8 cellular contexts compared by ENCODE assay signal in the genomic region with DNA sequence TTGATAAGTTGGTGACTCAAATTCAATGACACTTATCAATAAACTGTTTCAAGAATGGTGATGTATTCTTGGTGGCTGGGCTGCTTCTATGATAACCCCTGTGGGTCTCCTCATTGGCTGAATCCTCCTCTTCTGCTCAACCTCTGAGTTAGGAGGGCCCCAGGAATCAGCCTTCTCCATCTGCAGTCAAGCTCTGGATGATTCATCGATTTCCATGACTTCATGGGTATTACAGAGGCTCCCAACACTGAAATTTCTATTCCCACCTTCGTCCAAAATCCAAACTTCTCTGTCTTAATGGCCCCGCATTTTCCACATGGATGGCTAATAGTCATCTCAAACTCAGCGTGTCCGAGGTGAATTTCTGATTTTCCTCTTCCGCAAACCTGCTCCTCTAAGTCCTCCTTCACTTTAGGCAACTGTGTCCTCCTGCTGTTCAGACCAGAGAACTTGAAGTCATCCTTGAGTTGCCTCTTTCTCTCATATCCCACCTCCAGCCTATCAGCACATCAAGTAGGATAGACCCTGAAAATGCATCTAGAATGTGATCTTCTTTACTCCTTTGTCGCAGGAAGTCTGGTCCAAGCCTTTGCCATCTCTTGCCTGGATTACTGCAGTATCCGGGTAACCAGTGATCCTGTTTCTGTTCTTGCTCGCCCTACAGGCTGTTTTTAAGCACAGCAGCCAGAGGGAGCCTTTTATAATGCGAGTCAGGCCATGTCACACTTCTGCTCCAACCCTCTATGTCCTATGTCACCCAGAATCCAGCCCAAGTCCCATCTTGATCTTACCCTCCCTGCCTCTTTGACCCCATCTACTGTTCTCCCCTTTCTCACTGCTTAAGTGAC. TPM values are rescaled to one million over a fixed set of nuclear protein-coding genes. Genes with fewer than 3 reads are reported as not detected.
DNase-seq lines count a peak whose midpoint lies in the region; ATAC-seq and TF ChIP-seq lines count a peak whose summit lies in the region.

No MANE protein-coding gene starts in this region.

- H3K36me3 ChIP-seq in heart right ventricle = no peaks in the 10 kb centered on the region
- H3K36me3 ChIP-seq in right atrium auricular region = no peaks in the 10 kb centered on the region
- H3K36me3 ChIP-seq in aorta (ENCODE audit: control insufficient read depth in 1 of 2, insufficient read depth in 2 of 2, low read length in 1 of 2) = no peaks in the 10 kb centered on the region

- WGBS in heart right ventricle, 2 donors = 76 to 80% methylated on average over 10 of the region's 10 CpGs
- WGBS in aorta, 2 donors = 74 to 75% methylated on average over 10 of the region's 10 CpGs

- ATAC-seq in heart right ventricle (no peak), HG03460 (IDR thresholded peaks at IDR 0.05; ENCODE audit: unreplicated experiment) (peak; percentile 84), aorta (ENCODE audit: low FRiP score) (no peak)

- H3K27ac ChIP-seq in heart right ventricle (peak overlapping the region in 1 of 10 donors; percentile 40), right atrium auricular region (no peak overlapping the region), aorta (ENCODE audit: low read depth in 1 of 2, low read length in 2 of 2) (no peak overlapping the region)

- H3K4me1 ChIP-seq in heart right ventricle (peaks cover 0 to 5% (median 0%) of the 10 kb centered on the region in 9 donors), right atrium auricular region (no peaks in the 10 kb centered on the region), aorta (ENCODE audit: control insufficient read depth in 1 of 2, insufficient read depth in 2 of 2, low read length in 2 of 2) (no peaks in the 10 kb centered on the region)

- DNase-seq in heart right ventricle (no peak), right atrium auricular region (ENCODE audit: low spot score) (no peak), UCSD-AML1 (lab: John Stamatoyannopoulos, UW; ENCODE audit: unreplicated experiment) (peak; percentile 18), kidney tubule cell (ENCODE audit: low spot score) (peak; percentile 45), aorta (no peak), occipital lobe (lab: John Stamatoyannopoulos, UW) (no peak), cerebellum (ENCODE audit: low spot score) (no peak)

- intact Hi-C loops in heart right ventricle (cut with DNase I) (no loop called here), aorta (cut with DNase I) (no loop called here)

- H3K27me3 ChIP-seq in heart right ventricle (peaks cover 0 to 4% (median 0%) of the 10 kb centered on the region in 7 donors), right atrium auricular region (no peaks in the 10 kb centered on the region), aorta (ENCODE audit: control insufficient read depth in 1 of 2, insufficient read depth in 2 of 2, low read length in 1 of 2) (peaks cover 0 to 2% of the 10 kb centered on the region in 2 donors)

- TF ChIP-seq CTCF in heart right ventricle (IDR thresholded peaks at IDR 0.05) (peak in 6 of 9 donors; percentile 18 to 61 (median 44)), right atrium auricular region (IDR thresholded peaks at IDR 0.05) (no peak)

- no peaks in the 10 kb centered on the region for H3K9me3 ChIP-seq in heart right ventricle
- H3K9me3 ChIP-seq in right atrium auricular region = no peaks in the 10 kb centered on the region
- H3K9me3 ChIP-seq in aorta (ENCODE audit: control insufficient read depth, low read length) = no peaks in the 10 kb centered on the region

- no peak overlapping the region for H3K4me3 ChIP-seq in heart right ventricle
- H3K4me3 ChIP-seq in right atrium auricular region = no peak overlapping the region
- H3K4me3 ChIP-seq in aorta (ENCODE audit: low read length in 2 of 2) = no peak overlapping the region

RNA-seq across cellular contexts. Expression of a gene that starts 41.4 kb away (rescaled TPM):
- total RNA-seq in heart right ventricle (10 to 100 TPM in 1 of 10 donors, 1 to 10 TPM in 4, under 1 TPM in 5; 0.37 to 10.6 (median 0.97) TPM), right atrium auricular region (1 to 10 TPM; 3.1 to 3.2 TPM), aorta (1 to 10 TPM; 6.8 to 8.6 TPM), occipital lobe (under 0.01 TPM), cerebellum (0.27 TPM)
- polyA plus RNA-seq in heart right ventricle (under 1 TPM; 0.22 to 0.54 TPM), aorta (1 to 10 TPM in 1 of 2 donors, under 1 TPM in 1; 0.56 to 2.3 TPM)

Comparison
In these comparisons a context has a peak if more than half of its experiments do, and no peak if none do; other contexts are left out.
1. CTCF ChIP-seq: peak in heart right ventricle (6 of 9); none in right atrium auricular region (0 of 2).
2. DNase-seq: peak in UCSD-AML1 (single experiment) and kidney tubule cell (single experiment); none in heart right ventricle (0 of 2), right atrium auricular region (single experiment), aorta (0 of 2), occipital lobe (single experiment) and cerebellum (single experiment).